In the genomic region with DNA sequence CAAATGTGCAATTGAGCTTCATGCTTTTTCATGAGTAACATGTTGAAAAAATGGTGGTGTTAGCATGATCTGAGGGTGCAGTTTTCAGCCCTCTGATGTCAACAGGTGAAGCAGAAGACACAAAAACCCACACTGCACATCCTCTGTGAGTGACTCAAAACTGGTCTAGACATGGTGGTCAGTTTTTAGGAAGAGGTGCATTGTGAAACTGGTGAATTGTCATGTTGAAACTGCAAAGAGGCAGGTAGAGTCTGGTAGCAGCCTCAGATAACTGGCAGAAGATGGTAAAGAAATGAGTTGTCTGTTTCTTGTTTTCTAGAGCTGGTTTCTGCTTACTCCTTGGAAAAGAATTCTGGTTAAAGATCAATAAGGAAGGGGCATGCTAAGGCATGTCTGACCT, we compare ENCODE assay signal across 10 cellular contexts.
DNase-seq lines count a peak whose midpoint lies in the region; ATAC-seq, FAIRE-seq and TF ChIP-seq lines count a peak whose summit lies in the region.
"Had no signal": no experiment of that assay in that cellular context is flagged by ENCODE, and none has a peak within 500 bp of the region (broad histone marks: within the 10 kb centered on the region; RNA-seq: fewer than 3 reads in every experiment).

No MANE protein-coding gene starts in this region.

- BruUV-seq in GM12878 (replicated peaks; lab: Mats Ljungman, UMichigan): no TSS peak

- H3K9me3 ChIP-seq in GM12878 (replicated peaks; ENCODE audit: control insufficient read depth, insufficient read depth, low read length) (peaks cover 2% of the 10 kb centered on the region; the same call in 2 of the 3 replicates), sigmoid colon (no peaks in the 10 kb centered on the region)

- H3K9ac ChIP-seq in GM12878 (ENCODE audit: control insufficient read depth, insufficient read depth, low read length): no peak overlapping the region

- RAD21 ChIA-PET in GM12878 (lab: Charles Lee; ENCODE audit: unreplicated experiment): interaction anchor here (1.0 to 1.5 kb wide), 2 partner anchors 44 to 319 kb away, joined by 3 to 4 read pairs; no protein-coding TSS in a partner anchor

- peak; percentile 75 to 96; a peak in 3 of 4 replicates for TF ChIP-seq EP300 in GM12878 (IDR thresholded peaks at IDR 0.05; ENCODE audit: borderline replicate concordance in 1 of 2, control insufficient read depth in 1 of 2, low read depth in 2 of 2, low read length in 2 of 2)
- no peak for TF ChIP-seq EP300 in sigmoid colon (IDR thresholded peaks at IDR 0.05)

- H3K27ac ChIP-seq in GM12878 (ENCODE audit: control insufficient read depth, insufficient read depth) (no peak overlapping the region), sigmoid colon (no peak overlapping the region)
- H3K27ac ChIP-seq: VCaP had no signal

- CTCF ChIA-PET in GM12878 (lab: Yijun Ruan, JAX): interaction anchor here (1.2 to 1.8 kb wide), 2 partner anchors 15 to 41 kb away, joined by 3 to 6 read pairs; no protein-coding TSS in a partner anchor

- no peak overlapping the region for H3K4me2 ChIP-seq in GM12878 (ENCODE audit: control insufficient read depth, insufficient read depth)

- DNase-seq in GM12878 (ENCODE audit: low read depth, low spot score) (peak; percentile 91), sigmoid colon (no peak), left ventricle myocardium superior (no peak), ecto neural progenitor cell (ENCODE audit: low spot score) (no peak), GOT3 (lab: John Stamatoyannopoulos, UW) (no peak)

- H2AFZ ChIP-seq in GM12878 (ENCODE audit: control insufficient read depth, low read depth, low read length): no peak overlapping the region

- SMC1A ChIA-PET in GM12878 (lab: Charles Lee; ENCODE audit: uncharacterized antibody, unreplicated experiment): interaction anchor here (0.8 to 1.9 kb wide), 3 partner anchors 41 to 467 kb away, joined by 3 to 7 read pairs (median 4); a partner anchor contains a TSS

- FAIRE-seq in GM12878 (lab: Jason Lieb, UNC): peak; percentile 90

- TF ChIP-seq RAD21 in GM12878 (IDR thresholded peaks at IDR 0.05; ENCODE audit: insufficient read depth, low read depth, low read length): no peak

- ATAC-seq in GM18511 (IDR thresholded peaks at IDR 0.05; ENCODE audit: unreplicated experiment) (peak; percentile 99), GM21367 (IDR thresholded peaks at IDR 0.05; ENCODE audit: unreplicated experiment) (peak; percentile 99), HG03175 (IDR thresholded peaks at IDR 0.05; ENCODE audit: unreplicated experiment) (peak; percentile 100), GM12878 (peak; percentile 99), left ventricle myocardium superior (no peak)

- in situ Hi-C loops in GM12878 (cut with MboI): no loop called here

- H3K79me2 ChIP-seq in GM12878 (ENCODE audit: control insufficient read depth, insufficient read depth, low read length): no peaks in the 10 kb centered on the region

- H3K4me1 ChIP-seq in GM12878 (ENCODE audit: control insufficient read depth, insufficient read depth, low read length) (peaks cover 2% of the 10 kb centered on the region; the same call in 1 of the 2 replicates), sigmoid colon (no peaks in the 10 kb centered on the region)

- no peaks in the 10 kb centered on the region for H3K36me3 ChIP-seq in GM12878 (ENCODE audit: control insufficient read depth in 2 of 2, insufficient read depth in 2 of 2, low read length in 1 of 2)
- H3K36me3 ChIP-seq in sigmoid colon: no peaks in the 10 kb centered on the region

- no peaks in the 10 kb centered on the region for H4K20me1 ChIP-seq in GM12878 (ENCODE audit: control insufficient read depth, insufficient read depth)

- POLR2A ChIA-PET in GM12878 (lab: Charles Lee): interaction anchor here (0.6 kb wide), 1 partner anchor 20 kb away, joined by 3 read pairs; no protein-coding TSS in a partner anchor

- TF ChIP-seq POLR2A in GM12878 (IDR thresholded peaks at IDR 0.05; ENCODE audit: low read depth, low read length): no peak
- TF ChIP-seq POLR2A in sigmoid colon (IDR thresholded peaks at IDR 0.05): no peak

- intact Hi-C loops in GM12878 (cut with micrococcal nuclease; ENCODE audit: unreplicated experiment) (loop anchor here (2.0 kb wide), 2 partner anchors 298 to 320 kb away; a partner anchor contains a TSS), sigmoid colon (cut with DNase I) (no loop called here), left ventricle myocardium superior (cut with micrococcal nuclease) (no loop called here)

- no peak for TF ChIP-seq CTCF in GM12878 (IDR thresholded peaks at IDR 0.05 in 2 of 3, conservative IDR thresholded peaks at IDR 0.05 in 1 of 3; ENCODE audit: control insufficient read depth in 2 of 3, extremely low read depth in 1 of 3, insufficient read depth in 1 of 3, low read depth in 3 of 3, low read length in 3 of 3)
- no peak for TF ChIP-seq CTCF in sigmoid colon (IDR thresholded peaks at IDR 0.05)

- H3K4me3 ChIP-seq in GM12878: no peak overlapping the region
- no peak overlapping the region for H3K4me3 ChIP-seq in sigmoid colon
- H3K4me3 ChIP-seq: lung had no signal

- H3K27me3 ChIP-seq in GM12878 (replicated peaks in 1 of 2; ENCODE audit: control insufficient read depth in 2 of 2, insufficient read depth in 2 of 2, low read length in 1 of 2) (no peaks in the 10 kb centered on the region), sigmoid colon (no peaks in the 10 kb centered on the region)

TF ChIP-seq in GM12878, 131 proteins besides CTCF, POLR2A, EP300 and RAD21 (continues in another document):
- TF ChIP-seq MXI1 (IDR thresholded peaks at IDR 0.05; ENCODE audit: low read depth, low read length) (no peak), CREM (IDR thresholded peaks at IDR 0.05; ENCODE audit: low read depth) (peak; percentile 93), LARP7 (IDR thresholded peaks at IDR 0.05) (no peak), ATF7 (IDR thresholded peaks at IDR 0.05; ENCODE audit: low read depth) (peak; percentile 78; the same call in 1 of the 2 replicates), BMI1 (IDR thresholded peaks at IDR 0.05; ENCODE audit: borderline replicate concordance) (peak; percentile 34; the same call in 1 of the 2 replicates), MEF2A (IDR thresholded peaks at IDR 0.05; ENCODE audit: insufficient read depth, low read depth, low read length) (peak; percentile 62; the same call in 1 of the 2 replicates), TAF1 (IDR thresholded peaks at IDR 0.05; ENCODE audit: borderline replicate concordance, low read depth, low read length) (no peak), RBBP5 (conservative IDR thresholded peaks at IDR 0.05) (no peak), ZNF622 (IDR thresholded peaks at IDR 0.05) (no peak), ZNF274 (IDR thresholded peaks at IDR 0.05; ENCODE audit: insufficient read depth, insufficient read length) (no peak), SMAD5 (IDR thresholded peaks at IDR 0.05; ENCODE audit: low read depth) (no peak), DPF2 (IDR thresholded peaks at IDR 0.05) (peak; percentile 92), HCFC1 (IDR thresholded peaks at IDR 0.05; ENCODE audit: low read length) (no peak), BHLHE40 (IDR thresholded peaks at IDR 0.05; ENCODE audit: borderline replicate concordance in 1 of 2, low read depth in 2 of 2, low read length in 1 of 2) (peak; percentile 29 to 47; a peak in 1 of 4 replicates)
- TF ChIP-seq, protein P1, sequence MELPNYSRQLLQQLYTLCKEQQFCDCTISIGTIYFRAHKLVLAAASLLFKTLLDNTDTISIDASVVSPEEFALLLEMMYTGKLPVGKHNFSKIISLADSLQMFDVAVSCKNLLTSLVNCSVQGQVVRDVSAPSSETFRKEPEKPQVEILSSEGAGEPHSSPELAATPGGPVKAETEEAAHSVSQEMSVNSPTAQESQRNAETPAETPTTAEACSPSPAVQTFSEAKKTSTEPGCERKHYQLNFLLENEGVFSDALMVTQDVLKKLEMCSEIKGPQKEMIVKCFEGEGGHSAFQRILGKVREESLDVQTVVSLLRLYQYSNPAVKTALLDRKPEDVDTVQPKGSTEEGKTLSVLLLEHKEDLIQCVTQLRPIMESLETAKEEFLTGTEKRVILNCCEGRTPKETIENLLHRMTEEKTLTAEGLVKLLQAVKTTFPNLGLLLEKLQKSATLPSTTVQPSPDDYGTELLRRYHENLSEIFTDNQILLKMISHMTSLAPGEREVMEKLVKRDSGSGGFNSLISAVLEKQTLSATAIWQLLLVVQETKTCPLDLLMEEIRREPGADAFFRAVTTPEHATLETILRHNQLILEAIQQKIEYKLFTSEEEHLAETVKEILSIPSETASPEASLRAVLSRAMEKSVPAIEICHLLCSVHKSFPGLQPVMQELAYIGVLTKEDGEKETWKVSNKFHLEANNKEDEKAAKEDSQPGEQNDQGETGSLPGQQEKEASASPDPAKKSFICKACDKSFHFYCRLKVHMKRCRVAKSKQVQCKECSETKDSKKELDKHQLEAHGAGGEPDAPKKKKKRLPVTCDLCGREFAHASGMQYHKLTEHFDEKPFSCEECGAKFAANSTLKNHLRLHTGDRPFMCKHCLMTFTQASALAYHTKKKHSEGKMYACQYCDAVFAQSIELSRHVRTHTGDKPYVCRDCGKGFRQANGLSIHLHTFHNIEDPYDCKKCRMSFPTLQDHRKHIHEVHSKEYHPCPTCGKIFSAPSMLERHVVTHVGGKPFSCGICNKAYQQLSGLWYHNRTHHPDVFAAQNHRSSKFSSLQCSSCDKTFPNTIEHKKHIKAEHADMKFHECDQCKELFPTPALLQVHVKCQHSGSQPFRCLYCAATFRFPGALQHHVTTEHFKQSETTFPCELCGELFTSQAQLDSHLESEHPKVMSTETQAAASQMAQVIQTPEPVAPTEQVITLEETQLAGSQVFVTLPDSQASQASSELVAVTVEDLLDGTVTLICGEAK (IDR thresholded peaks at IDR 0.05; ENCODE audit: borderline replicate concordance): no peak
- TF ChIP-seq, protein P2, sequence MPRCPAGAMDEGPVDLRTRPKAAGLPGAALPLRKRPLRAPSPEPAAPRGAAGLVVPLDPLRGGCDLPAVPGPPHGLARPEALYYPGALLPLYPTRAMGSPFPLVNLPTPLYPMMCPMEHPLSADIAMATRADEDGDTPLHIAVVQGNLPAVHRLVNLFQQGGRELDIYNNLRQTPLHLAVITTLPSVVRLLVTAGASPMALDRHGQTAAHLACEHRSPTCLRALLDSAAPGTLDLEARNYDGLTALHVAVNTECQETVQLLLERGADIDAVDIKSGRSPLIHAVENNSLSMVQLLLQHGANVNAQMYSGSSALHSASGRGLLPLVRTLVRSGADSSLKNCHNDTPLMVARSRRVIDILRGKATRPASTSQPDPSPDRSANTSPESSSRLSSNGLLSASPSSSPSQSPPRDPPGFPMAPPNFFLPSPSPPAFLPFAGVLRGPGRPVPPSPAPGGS (IDR thresholded peaks at IDR 0.05; ENCODE audit: borderline replicate concordance, insufficient read depth, low read depth, low read length, poor library complexity, severe bottlenecking): peak; percentile 87
